In genomic region chr14:80959448-80960006, GRCh38 we compare ENCODE assay signal across 8 cellular contexts. TPM values are rescaled to one million over a fixed set of nuclear protein-coding genes. Genes with fewer than 3 reads are reported as not detected.
DNase-seq lines count a peak whose midpoint lies in the region; ATAC-seq and TF ChIP-seq lines count a peak whose summit lies in the region.

No MANE protein-coding gene starts in this region.

- H3K27me3 Mint-ChIP-seq in central memory CD8-positive, alpha-beta T cell: no peaks in the 10 kb centered on the region

- H3K27me3 ChIP-seq in BLaER1: no peaks in the 10 kb centered on the region
- no peaks in the 10 kb centered on the region for H3K27me3 ChIP-seq in OCI-LY3 (ENCODE audit: low read depth, low read length)
- no peaks in the 10 kb centered on the region for H3K27me3 ChIP-seq in thymus (ENCODE audit: control insufficient read depth, insufficient read depth)

- H3K4me1 ChIP-seq in BLaER1: peaks cover 58% of the 10 kb centered on the region
- peaks cover 55% of the 10 kb centered on the region for H3K4me1 ChIP-seq in OCI-LY3 (ENCODE audit: low read length)
- H3K4me1 ChIP-seq in thymus (ENCODE audit: control insufficient read depth, insufficient read depth, low read length): peaks cover 12% of the 10 kb centered on the region

- DNase-seq in central memory CD8-positive, alpha-beta T cell (ENCODE audit: low spot score in 2 of 2): peak in 1 of 2 donors; percentile 54
- DNase-seq in NCI-H226 (no peak), lower leg skin (ENCODE audit: low spot score in 2 of 2) (no peak)

- H3K4me2 ChIP-seq in BLaER1 (peak overlapping the region; percentile 79), OCI-LY3 (ENCODE audit: low read length) (peak overlapping the region; percentile 73)

- TF ChIP-seq CTCF in OCI-LY3 (IDR thresholded peaks at IDR 0.05; ENCODE audit: low read depth, low read length) (no peak), lower leg skin (IDR thresholded peaks at IDR 0.05) (no peak)

- no peaks in the 10 kb centered on the region for H3K9me3 Mint-ChIP-seq in central memory CD8-positive, alpha-beta T cell

- ATAC-seq in GM19025 (IDR thresholded peaks at IDR 0.05; ENCODE audit: low read depth, unreplicated experiment): peak; percentile 96
- ATAC-seq in HG03108 (IDR thresholded peaks at IDR 0.05; ENCODE audit: unreplicated experiment): peak; percentile 96
- peak; percentile 95 for ATAC-seq in central memory CD8-positive, alpha-beta T cell (replicated peaks; ENCODE audit: extremely low read depth, poor library complexity, severe bottlenecking)

- no peak overlapping the region for H2AFZ ChIP-seq in OCI-LY3 (ENCODE audit: low read depth, low read length)

- 6% methylated on average over 5 of the region's 5 CpGs for WGBS in thymus
- 62 to 63% methylated on average over 5 of the region's 5 CpGs for WGBS in lower leg skin, 2 donors

- H4K20me1 ChIP-seq in BLaER1: no peaks in the 10 kb centered on the region
- H4K20me1 ChIP-seq in OCI-LY3 (ENCODE audit: insufficient read depth, low read length): no peaks in the 10 kb centered on the region

- peaks cover 3% of the 10 kb centered on the region for H3K36me3 Mint-ChIP-seq in central memory CD8-positive, alpha-beta T cell (ENCODE audit: insufficient read depth)

- H3K27ac ChIP-seq in BLaER1 (peak overlapping the region; percentile 78), OCI-LY3 (ENCODE audit: low read length) (peak overlapping the region; percentile 51), thymus (ENCODE audit: low read depth) (peak overlapping the region; percentile 97)

- no peaks in the 10 kb centered on the region for H3K79me2 ChIP-seq in OCI-LY3 (ENCODE audit: low read length)

- 0 out of 2 replicates have a peak overlapping the region, but pooled peaks have one; percentile 1 for H3K9ac ChIP-seq in BLaER1
- no peak overlapping the region for H3K9ac ChIP-seq in OCI-LY3 (ENCODE audit: low read length)

- H3K27ac Mint-ChIP-seq in central memory CD8-positive, alpha-beta T cell (ENCODE audit: low read depth): peak overlapping the region; percentile 85

- no peak overlapping the region; the same call in 1 of the 2 replicates for H3K4me3 ChIP-seq in BLaER1
- peak overlapping the region; percentile 50 for H3K4me3 ChIP-seq in OCI-LY3 (ENCODE audit: low read length)
- peak overlapping the region; percentile 84 for H3K4me3 ChIP-seq in thymus (ENCODE audit: low read length)
- H3K4me3 ChIP-seq in lower leg skin (ENCODE audit: low read depth, poor library complexity, severe bottlenecking): no peak overlapping the region

- H3K36me3 ChIP-seq in BLaER1 (no peaks in the 10 kb centered on the region), OCI-LY3 (replicated peaks; ENCODE audit: low read depth, low read length) (no peaks in the 10 kb centered on the region), thymus (ENCODE audit: control insufficient read depth, insufficient read depth) (peaks cover 3% of the 10 kb centered on the region)

- peak overlapping the region; percentile 77 for H3K4me3 Mint-ChIP-seq in central memory CD8-positive, alpha-beta T cell

- H3K9me3 ChIP-seq in BLaER1: no peaks in the 10 kb centered on the region
- no peaks in the 10 kb centered on the region for H3K9me3 ChIP-seq in OCI-LY3 (ENCODE audit: insufficient read depth, low read length)
- H3K9me3 ChIP-seq in thymus (ENCODE audit: control insufficient read depth): no peaks in the 10 kb centered on the region

- intact Hi-C loops in lower leg skin (cut with DNase I; ENCODE audit: low total_unique reads): no loop called here

- H3K4me1 Mint-ChIP-seq in central memory CD8-positive, alpha-beta T cell: peaks cover 44% of the 10 kb centered on the region

- TF ChIP-seq POLR2A in lower leg skin (IDR thresholded peaks at IDR 0.05): no peak

RNA-seq across cellular contexts. Expression of gene TSHR, which starts 4.1 kb away (rescaled TPM):
- 10.3 TPM for polyA plus RNA-seq in thymus
- total RNA-seq in lower leg skin: 1 to 10 TPM in 2 of 4 donors, under 1 TPM in 1, not detected in 1; 0.99 to 1.8 (median 1.1) TPM

RNA-seq across cellular contexts. Expression of gene CEP128, which starts 18.0 kb away (rescaled TPM):
- 7.6 TPM for polyA plus RNA-seq in thymus
- 10 to 100 TPM in 1 of 4 donors, 1 to 10 TPM in 3; 5.9 to 10.5 (median 9.0) TPM for total RNA-seq in lower leg skin

Comparison
In these comparisons a context has a peak if more than half of its experiments do, and no peak if none do; other contexts are left out.
1. H3K4me3 ChIP-seq: peak in OCI-LY3 (single experiment) and thymus (single experiment); none in BLaER1 (single experiment) and lower leg skin (single experiment).
2. Peak in every context shown above with its lines, with median percentiles within 50 percentile points of each other: H3K27ac ChIP-seq and ATAC-seq.